1 cellular context compared by ENCODE assay signal in genomic region chr3:136836511-136837156, GRCh38.
TF ChIP-seq lines count a peak whose summit lies in the region.

No MANE protein-coding gene starts in this region.

TF ChIP-seq in SK-N-SH, 30 proteins besides CTCF, POLR2A, EP300 and RAD21 (continued from another document):
- TF ChIP-seq IRF3 (IDR thresholded peaks at IDR 0.05; ENCODE audit: low read depth, low read length): no peak
- no peak for TF ChIP-seq RFX5 (IDR thresholded peaks at IDR 0.05; ENCODE audit: low read length)
- TF ChIP-seq, protein P1, sequence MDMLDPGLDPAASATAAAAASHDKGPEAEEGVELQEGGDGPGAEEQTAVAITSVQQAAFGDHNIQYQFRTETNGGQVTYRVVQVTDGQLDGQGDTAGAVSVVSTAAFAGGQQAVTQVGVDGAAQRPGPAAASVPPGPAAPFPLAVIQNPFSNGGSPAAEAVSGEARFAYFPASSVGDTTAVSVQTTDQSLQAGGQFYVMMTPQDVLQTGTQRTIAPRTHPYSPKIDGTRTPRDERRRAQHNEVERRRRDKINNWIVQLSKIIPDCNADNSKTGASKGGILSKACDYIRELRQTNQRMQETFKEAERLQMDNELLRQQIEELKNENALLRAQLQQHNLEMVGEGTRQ (IDR thresholded peaks at IDR 0.05; ENCODE audit: borderline replicate concordance, low read depth, low read length): no peak
- no peak for TF ChIP-seq FOXJ3 (CRISPR knock-in tag; IDR thresholded peaks at IDR 0.05)
- no peak for TF ChIP-seq GATA2 (CRISPR knock-in tag; IDR thresholded peaks at IDR 0.05)
